In genomic region chr12:89356069-89356665, GRCh38 we compare ENCODE assay signal across 1 cellular context.
TF ChIP-seq lines count a peak whose summit lies in the region.

No MANE protein-coding gene starts in this region.

TF ChIP-seq in GM23338, 12 proteins besides CTCF, POLR2A, EP300 and RAD21 (continued from another document):
- TF ChIP-seq ZNF462 (CRISPR knock-in tag; IDR thresholded peaks at IDR 0.05) (no peak), EZH2phosphoT487 (IDR thresholded peaks at IDR 0.05; ENCODE audit: unreplicated experiment) (no peak), ZNF331 (CRISPR knock-in tag; IDR thresholded peaks at IDR 0.05; ENCODE audit: low read depth) (no peak), ETS1 (IDR thresholded peaks at IDR 0.05) (no peak), NANOG (IDR thresholded peaks at IDR 0.05; ENCODE audit: borderline replicate concordance) (no peak), ZNF114 (CRISPR knock-in tag; IDR thresholded peaks at IDR 0.05) (no peak), STAT1 (IDR thresholded peaks at IDR 0.05; ENCODE audit: unreplicated experiment) (no peak), POLR2AphosphoS5 (IDR thresholded peaks at IDR 0.05; ENCODE audit: low read depth) (no peak), REST (IDR thresholded peaks at IDR 0.05; ENCODE audit: unreplicated experiment) (no peak), CREB1 (CRISPR knock-in tag; IDR thresholded peaks at IDR 0.05; ENCODE audit: low read depth) (no peak)
